11 cellular contexts compared by ENCODE assay signal in the genomic region with DNA sequence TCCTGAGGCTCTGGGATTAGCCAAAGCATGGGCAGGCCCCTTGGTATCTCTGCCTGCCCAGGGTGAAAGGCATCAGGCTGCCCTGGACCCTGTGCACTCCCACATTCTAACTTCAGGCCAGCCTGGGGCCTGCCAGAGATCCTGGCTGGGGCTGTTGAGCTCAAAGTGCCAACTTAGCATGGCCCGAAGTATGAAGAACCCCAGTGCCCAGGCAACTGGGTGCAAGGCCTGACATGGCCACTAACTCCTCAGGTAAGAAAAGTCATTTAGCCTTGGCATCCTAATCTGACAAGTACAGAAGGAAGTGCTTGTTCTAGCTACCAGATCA. TPM values are rescaled to one million over a fixed set of nuclear protein-coding genes. Genes with fewer than 3 reads are reported as not detected.
DNase-seq lines count a peak whose midpoint lies in the region; ATAC-seq and TF ChIP-seq lines count a peak whose summit lies in the region.
"Had no signal": no experiment of that assay in that cellular context is flagged by ENCODE, and none has a peak within 500 bp of the region (broad histone marks: within the 10 kb centered on the region; RNA-seq: fewer than 3 reads in every experiment).

No MANE protein-coding gene starts in this region.

- peaks cover 56% of the 10 kb centered on the region for H3K4me1 ChIP-seq in muscle layer of colon (ENCODE audit: insufficient read depth, low read length)
- peaks cover 35 to 66% of the 10 kb centered on the region in 2 donors for H3K4me1 ChIP-seq in thoracic aorta (ENCODE audit: control insufficient read depth in 1 of 2, low read depth in 2 of 2)
- H3K4me1 ChIP-seq in H9 (ENCODE audit: insufficient read depth, low read length) = no peaks in the 10 kb centered on the region; the same call in 1 of the 2 replicates
- H3K4me1 ChIP-seq: A549 had no signal

- H3K18ac ChIP-seq in H9 (ENCODE audit: insufficient read length, low read depth, low read length) = no peak overlapping the region

- no peak overlapping the region for H2BK15ac ChIP-seq in H9 (ENCODE audit: low read depth, low read length)

- no peak overlapping the region for H2AFZ ChIP-seq in H9 (ENCODE audit: low read length)

- TF ChIP-seq CTCF in chondrocyte (IDR thresholded peaks at IDR 0.05) = no peak
- TF ChIP-seq CTCF in thoracic aorta (IDR thresholded peaks at IDR 0.05) = no peak
- TF ChIP-seq CTCF in GM10248 (IDR thresholded peaks at IDR 0.05; ENCODE audit: control extremely low read depth, extremely low read depth, low read depth, missing control alignments) = no peak
- no peak for TF ChIP-seq CTCF in H9 (conservative IDR thresholded peaks at IDR 0.05)

- peaks cover 65% of the 10 kb centered on the region for H3K36me3 Mint-ChIP-seq in activated CD4-positive, alpha-beta T cell treated with anti-CD3 and anti-CD28 coated beads, Interleukin-2, amount 10 ng/mL, durations not matched to agents 7 days and 5 days (ENCODE audit: low read depth)
- H3K36me3 Mint-ChIP-seq in chondrocyte (ENCODE audit: low read depth) = peaks cover 11% of the 10 kb centered on the region
- peaks cover 6 to 12% (median 10%) of the 10 kb centered on the region in 3 experiments; a peak in 6 of 7 replicates for H3K36me3 Mint-ChIP-seq in H9 (ENCODE audit: insufficient read depth in 1 of 3, low read depth in 3 of 3)

- peaks cover 99% of the 10 kb centered on the region for H3K4me1 Mint-ChIP-seq in activated CD4-positive, alpha-beta T cell treated with anti-CD3 and anti-CD28 coated beads, Interleukin-2, amount 10 ng/mL, durations not matched to agents 7 days and 5 days
- H3K4me1 Mint-ChIP-seq in chondrocyte (ENCODE audit: low read depth) (peaks cover 23% of the 10 kb centered on the region), H9 (peaks cover 18 to 20% of the 10 kb centered on the region in 2 experiments)

- H3K56ac ChIP-seq in H9 (ENCODE audit: insufficient read length, low read depth, low read length) = no peak overlapping the region

- H3K23me2 ChIP-seq in H9 (ENCODE audit: insufficient read length, low read depth, low read length, poor library complexity, severe bottlenecking) = no peaks in the 10 kb centered on the region

- H3K9me3 Mint-ChIP-seq in activated CD4-positive, alpha-beta T cell treated with anti-CD3 and anti-CD28 coated beads, Interleukin-2, amount 10 ng/mL, durations not matched to agents 7 days and 5 days = no peaks in the 10 kb centered on the region
- H3K9me3 Mint-ChIP-seq in chondrocyte (ENCODE audit: low read depth) (no peaks in the 10 kb centered on the region), H9 (no peaks in the 10 kb centered on the region)

- no peak overlapping the region for H4K5ac ChIP-seq in H9 (ENCODE audit: insufficient read length, low read depth, low read length)

- no peaks in the 10 kb centered on the region for H4K20me1 ChIP-seq in H9 (ENCODE audit: control insufficient read depth, insufficient read depth, insufficient read length)

- H3K27ac Mint-ChIP-seq in activated CD4-positive, alpha-beta T cell treated with anti-CD3 and anti-CD28 coated beads, Interleukin-2, amount 10 ng/mL, durations not matched to agents 7 days and 5 days = peak overlapping the region; percentile 89
- H3K27ac Mint-ChIP-seq in chondrocyte (ENCODE audit: unreplicated experiment) (peak overlapping the region; percentile 69), H9 (peak overlapping the region in 1 of 3 experiments; percentile 44; a peak in 1 of 7 replicates)

- no peak overlapping the region for H2AK5ac ChIP-seq in H9 (ENCODE audit: insufficient read length, low read length)

- no peaks in the 10 kb centered on the region for H3K79me1 ChIP-seq in H9 (ENCODE audit: insufficient read depth, low read depth, low read length, poor library complexity, severe bottlenecking)

- no CpG with 5 or more reads among the region's 1 CpG for WGBS in H9 (ENCODE audit: extremely low coverage, insufficient read length, low lambda C conversion rate)

- H4K8ac ChIP-seq in H9 (replicated peaks; ENCODE audit: insufficient read length, low read depth, low read length) = no peak overlapping the region

- POLR2A ChIA-PET in activated CD4-positive, alpha-beta T cell treated with anti-CD3 and anti-CD28 coated beads, Interleukin-2, amount 10 ng/mL, durations not matched to agents 7 days and 5 days (lab: Charles Lee) = no interaction called here
- POLR2A ChIA-PET in GM10248 (lab: Yijun Ruan, JAX) = no interaction called here

- no peaks in the 10 kb centered on the region for H3K79me2 ChIP-seq in H9 (ENCODE audit: insufficient read depth, low read length)

- H3K27me3 Mint-ChIP-seq in activated CD4-positive, alpha-beta T cell treated with anti-CD3 and anti-CD28 coated beads, Interleukin-2, amount 10 ng/mL, durations not matched to agents 7 days and 5 days = no peaks in the 10 kb centered on the region
- no peaks in the 10 kb centered on the region for H3K27me3 Mint-ChIP-seq in chondrocyte (ENCODE audit: low read depth)
- no peaks in the 10 kb centered on the region for H3K27me3 Mint-ChIP-seq in H9 (ENCODE audit: low read depth)

- no peak for ATAC-seq in thoracic aorta (ENCODE audit: insufficient number of reproducible peaks, low FRiP score, low read depth)
- ATAC-seq: A549 had no signal

- peaks cover 15% of the 10 kb centered on the region for H3K36me3 ChIP-seq in muscle layer of colon (ENCODE audit: insufficient read depth, low read length)
- no peaks in the 10 kb centered on the region for H3K36me3 ChIP-seq in thoracic aorta

- peak overlapping the region; percentile 63 for H3K27ac ChIP-seq in muscle layer of colon (ENCODE audit: low read depth, low read length)
- H3K27ac ChIP-seq in thoracic aorta = peak overlapping the region; percentile 7 to 64
- no peak overlapping the region for H3K27ac ChIP-seq in H9 (ENCODE audit: insufficient read length, low read depth, low read length)
- H3K27ac ChIP-seq: A549 had no signal

- no peak overlapping the region for H3K14ac ChIP-seq in H9 (ENCODE audit: insufficient read depth, low read length)

- H3K4ac ChIP-seq in H9 (ENCODE audit: low read depth, low read length) = no peak overlapping the region

- H3K27me3 ChIP-seq in muscle layer of colon (ENCODE audit: control insufficient read depth in 1 of 2, insufficient read depth in 2 of 2, low read length in 2 of 2) = no peaks in the 10 kb centered on the region
- H3K27me3 ChIP-seq in thoracic aorta (replicated peaks; ENCODE audit: insufficient read depth) = no peaks in the 10 kb centered on the region
- no peaks in the 10 kb centered on the region for H3K27me3 ChIP-seq in H9 (ENCODE audit: insufficient read depth, low read length)

- no peak overlapping the region for H3K9ac ChIP-seq in muscle layer of colon (ENCODE audit: low read length)
- H3K9ac ChIP-seq in H9 (ENCODE audit: extremely low read depth, insufficient read length, low read length) = no peak overlapping the region

- H4K91ac ChIP-seq in H9 (ENCODE audit: insufficient read length, low read depth, low read length) = no peak overlapping the region

- DNase-seq in activated CD4-positive, alpha-beta T cell treated with anti-CD3 and anti-CD28 coated beads, Interleukin-2, amount 10 ng/mL, durations not matched to agents 7 days and 5 days = no peak
- no peak for DNase-seq in activated CD4-positive, alpha-beta T cell treated with anti-CD3 and anti-CD28 coated beads for 48 hours
- peak; percentile 39 for DNase-seq in chondrocyte (ENCODE audit: low spot score)
- DNase-seq in thoracic aorta (ENCODE audit: low spot score) = no peak
- no peak for DNase-seq in GM10248 (ENCODE audit: extremely low spot score)
- no peak for DNase-seq in stimulated activated CD4-positive, alpha-beta T cell treated with anti-CD3 and anti-CD28 coated beads, Interleukin-2, amount 100 ng/mL, for 48 hours
- no peak for DNase-seq in H9
- DNase-seq: activated CD4-positive, alpha-beta T cell treated with anti-CD3 and anti-CD28 coated beads, Interleukin-2, amount 50 U/mL, for 1 hour; NCI-H2029 had no signal

- no peak overlapping the region for H2BK120ac ChIP-seq in H9 (ENCODE audit: low read depth, low read length, poor library complexity, severe bottlenecking)

- no peak overlapping the region for H2BK5ac ChIP-seq in H9 (ENCODE audit: insufficient read length, low read length)

- no peak overlapping the region for H3T11ph ChIP-seq in H9 (ENCODE audit: low read length)

- H3K23ac ChIP-seq in H9 (ENCODE audit: insufficient read length, low read depth, low read length) = no peak overlapping the region

- H3K4me3 Mint-ChIP-seq in activated CD4-positive, alpha-beta T cell treated with anti-CD3 and anti-CD28 coated beads, Interleukin-2, amount 10 ng/mL, durations not matched to agents 7 days and 5 days = no peak overlapping the region
- H3K4me3 Mint-ChIP-seq in chondrocyte (ENCODE audit: unreplicated experiment) = no peak overlapping the region
- H3K4me3 Mint-ChIP-seq in H9 = no peak overlapping the region

- H3K4me3 ChIP-seq in muscle layer of colon (ENCODE audit: low read depth in 1 of 2, low read length in 2 of 2) (no peak overlapping the region), thoracic aorta (no peak overlapping the region)
- H3K4me3 ChIP-seq: A549 had no signal

- H3K9me3 ChIP-seq in muscle layer of colon (ENCODE audit: low read length) = no peaks in the 10 kb centered on the region
- no peaks in the 10 kb centered on the region for H3K9me3 ChIP-seq in thoracic aorta
- no peaks in the 10 kb centered on the region for H3K9me3 ChIP-seq in H9 (ENCODE audit: control insufficient read depth, low read depth, low read length)
- H3K9me3 ChIP-seq: A549 had no signal

- H2BK12ac ChIP-seq in H9 (ENCODE audit: insufficient read length, low read depth, low read length) = no peak overlapping the region

- CTCF ChIA-PET in activated CD4-positive, alpha-beta T cell treated with anti-CD3 and anti-CD28 coated beads, Interleukin-2, amount 10 ng/mL, durations not matched to agents 7 days and 5 days (lab: Charles Lee) = interaction anchor here (1.1 to 15.0 kb wide), 4 partner anchors 12 to 39 kb away, joined by 3 to 209 read pairs (median 10); no protein-coding TSS in a partner anchor
- CTCF ChIA-PET in GM10248 (lab: Yijun Ruan, JAX) = interaction anchor here (0.9 to 1.9 kb wide), 6 partner anchors 12 to 40 kb away, joined by 3 to 11 read pairs (median 5); no protein-coding TSS in a partner anchor

- no peak overlapping the region for H2BK20ac ChIP-seq in H9 (ENCODE audit: low read depth, low read length, poor library complexity, severe bottlenecking)

- H3K4me2 ChIP-seq in H9 (ENCODE audit: insufficient read depth, insufficient read length, low read length) = no peak overlapping the region
- H3K4me2 ChIP-seq: A549 had no signal

RNA-seq across cellular contexts. Expression of a gene that starts 43.2 kb away (rescaled TPM):
- total RNA-seq in activated CD4-positive, alpha-beta T cell treated with anti-CD3 and anti-CD28 coated beads, Interleukin-2, amount 10 ng/mL, durations not matched to agents 7 days and 5 days = 10 to 100 TPM; 30.1 to 30.9 TPM
- 16.1 to 18.2 TPM (median 17.6 TPM) in 3 replicates for total RNA-seq in chondrocyte
- 10 to 100 TPM; 26.6 to 49.5 TPM for total RNA-seq in thoracic aorta
- 10.6 and 11.5 TPM in 2 replicates for total RNA-seq in H9 (2021)
